ENCODE assay signal across 8 cellular contexts in genomic region chr1:98048234-98048633, GRCh38.
DNase-seq lines count a peak whose midpoint lies in the region; ATAC-seq and TF ChIP-seq lines count a peak whose summit lies in the region.

No MANE protein-coding gene starts in this region.

- intact Hi-C loops in stomach (cut with DNase I; ENCODE audit: low total_unique reads): no loop called here

- H3K4me3 ChIP-seq in fibroblast of the aortic adventitia (ENCODE audit: low read depth, low read length): peak overlapping the region; percentile 71
- H3K4me3 ChIP-seq in stomach: peak overlapping the region in 2 of 4 donors; percentile 10 to 17

- peaks cover 0 to 4% (median 0%) of the 10 kb centered on the region in 4 donors for H3K9me3 ChIP-seq in stomach

- ATAC-seq in HG02798 (IDR thresholded peaks at IDR 0.05; ENCODE audit: poor library complexity, unreplicated experiment): peak; percentile 65
- peak; percentile 55 to 70 for ATAC-seq in activated T-cell treated with anti-CD3 and anti-CD28 coated beads, Interleukin-2, amount 50 U/mL, for 4 hours
- peak; percentile 73 for ATAC-seq in natural killer cell treated with Interleukin-12 subunit alpha and Interleukin-12 subunit beta and Interleukin-15 and Interleukin-18, amount 100 ng/mL, for 72 hours
- ATAC-seq in HG03280 (IDR thresholded peaks at IDR 0.05; ENCODE audit: unreplicated experiment): no peak

- peak; percentile 24 for TF ChIP-seq CTCF in fibroblast of the aortic adventitia (IDR thresholded peaks at IDR 0.05; ENCODE audit: insufficient read depth, low read length)
- TF ChIP-seq CTCF in stomach (IDR thresholded peaks at IDR 0.05): peak in 1 of 7 experiments; percentile 11

- H3K36me3 ChIP-seq in stomach: no peaks in the 10 kb centered on the region

- TF ChIP-seq EP300 in stomach (IDR thresholded peaks at IDR 0.05): no peak

- H3K4me3 Mint-ChIP-seq in activated T-cell treated with anti-CD3 and anti-CD28 coated beads, Interleukin-2, amount 50 U/mL, for 4 hours: peak overlapping the region; percentile 4
- no peak overlapping the region for H3K4me3 Mint-ChIP-seq in natural killer cell treated with Interleukin-12 subunit alpha and Interleukin-12 subunit beta and Interleukin-15 and Interleukin-18, amount 100 ng/mL, for 72 hours

- H3K36me3 Mint-ChIP-seq in activated T-cell treated with anti-CD3 and anti-CD28 coated beads, Interleukin-2, amount 50 U/mL, for 4 hours (ENCODE audit: insufficient read depth): no peaks in the 10 kb centered on the region
- no peaks in the 10 kb centered on the region for H3K36me3 Mint-ChIP-seq in natural killer cell treated with Interleukin-12 subunit alpha and Interleukin-12 subunit beta and Interleukin-15 and Interleukin-18, amount 100 ng/mL, for 72 hours

- WGBS in stomach, 5 donors: 0 to 2% (median 1%) methylated on average over 15 of the region's 15 CpGs

- peaks cover 13 to 34% (median 25%) of the 10 kb centered on the region in 4 donors for H3K4me1 ChIP-seq in stomach

- no peaks in the 10 kb centered on the region for H3K9me3 Mint-ChIP-seq in activated T-cell treated with anti-CD3 and anti-CD28 coated beads, Interleukin-2, amount 50 U/mL, for 4 hours
- no peaks in the 10 kb centered on the region for H3K9me3 Mint-ChIP-seq in natural killer cell treated with Interleukin-12 subunit alpha and Interleukin-12 subunit beta and Interleukin-15 and Interleukin-18, amount 100 ng/mL, for 72 hours

- peak; percentile 93 for DNase-seq in Daoy (ENCODE audit: low read depth)
- peak; percentile 54 to 55 for DNase-seq in NOMO-1 (lab: John Stamatoyannopoulos, UW; ENCODE audit: unreplicated experiment in 2 of 2)
- peak; percentile 49 for DNase-seq in activated T-cell treated with anti-CD3 and anti-CD28 coated beads, Interleukin-2, amount 50 U/mL, for 4 hours
- peak; percentile 93 for DNase-seq in fibroblast of the aortic adventitia (ENCODE audit: low read depth)
- peak; percentile 67 for DNase-seq in natural killer cell treated with Interleukin-12 subunit alpha and Interleukin-12 subunit beta and Interleukin-15 and Interleukin-18, amount 100 ng/mL, for 72 hours (ENCODE audit: low spot score)
- peak; percentile 77 for DNase-seq in stomach

- H3K27me3 Mint-ChIP-seq in activated T-cell treated with anti-CD3 and anti-CD28 coated beads, Interleukin-2, amount 50 U/mL, for 4 hours (ENCODE audit: low read depth): peaks cover 86% of the 10 kb centered on the region
- peaks cover 55 to 89% of the 10 kb centered on the region in 2 donors for H3K27me3 Mint-ChIP-seq in natural killer cell treated with Interleukin-12 subunit alpha and Interleukin-12 subunit beta and Interleukin-15 and Interleukin-18, amount 100 ng/mL, for 72 hours

- peaks cover 33% of the 10 kb centered on the region for H3K4me1 Mint-ChIP-seq in activated T-cell treated with anti-CD3 and anti-CD28 coated beads, Interleukin-2, amount 50 U/mL, for 4 hours (ENCODE audit: low read depth)
- H3K4me1 Mint-ChIP-seq in natural killer cell treated with Interleukin-12 subunit alpha and Interleukin-12 subunit beta and Interleukin-15 and Interleukin-18, amount 100 ng/mL, for 72 hours (ENCODE audit: low read depth in 2 of 2): peaks cover 29 to 30% of the 10 kb centered on the region in 2 donors

- no peak for TF ChIP-seq POLR2A in stomach (IDR thresholded peaks at IDR 0.05)

- no peak overlapping the region for H3K27ac ChIP-seq in stomach

- no peak overlapping the region for H3K27ac Mint-ChIP-seq in natural killer cell treated with Interleukin-12 subunit alpha and Interleukin-12 subunit beta and Interleukin-15 and Interleukin-18, amount 100 ng/mL, for 72 hours

- H3K27me3 ChIP-seq in stomach: peaks cover 34 to 100% (median 63%) of the 10 kb centered on the region in 3 donors
